ENCODE assay signal across 1 cellular context in the genomic region with DNA sequence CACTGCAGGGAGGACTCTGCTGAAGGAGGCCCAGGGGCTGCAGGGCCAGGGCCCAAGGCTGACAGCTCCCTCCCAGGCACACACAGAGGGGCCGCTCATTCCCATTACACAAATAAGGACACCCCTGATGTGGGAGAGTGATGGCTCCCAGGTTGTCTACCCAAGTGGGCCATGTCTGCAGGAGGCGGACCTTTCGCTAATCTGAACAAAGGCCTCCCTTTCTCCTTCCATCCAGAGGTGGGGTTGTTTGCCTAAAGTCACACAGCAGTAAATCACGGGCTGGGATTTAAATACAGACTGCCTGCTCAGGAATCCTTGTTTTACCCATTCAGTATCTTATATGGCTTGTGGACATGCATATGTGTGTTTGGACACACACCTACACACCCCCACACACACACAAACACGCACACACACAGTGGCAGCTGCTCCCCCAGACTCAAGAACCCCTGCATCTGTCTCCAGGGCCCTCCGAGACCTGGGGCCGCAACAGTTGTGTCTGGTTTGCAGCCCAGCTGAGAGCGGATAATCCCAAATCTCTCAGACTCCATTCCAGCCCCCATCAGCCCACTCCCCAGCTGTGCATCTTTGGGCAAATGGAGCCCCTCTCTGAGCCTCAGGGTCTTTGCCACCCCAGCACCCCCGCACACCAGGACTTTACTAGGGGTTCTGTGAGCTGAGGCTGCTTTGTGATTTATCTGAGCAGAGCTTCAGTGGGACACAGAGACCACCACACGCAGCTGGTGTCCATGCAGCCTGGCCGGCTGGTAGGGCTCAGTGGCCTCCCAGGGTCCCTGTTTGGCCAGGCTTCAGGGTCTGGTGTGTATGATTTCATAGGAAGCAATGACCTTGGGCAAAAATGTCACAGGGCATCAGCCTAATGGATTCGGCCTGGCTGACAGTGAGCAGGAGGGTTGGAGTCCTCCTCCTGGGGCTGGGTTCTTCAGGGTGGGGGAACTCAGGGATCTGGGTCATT.
TF ChIP-seq lines count a peak whose summit lies in the region.

No MANE protein-coding gene starts in this region.

TF ChIP-seq in H1, 55 proteins besides CTCF, POLR2A, EP300 and RAD21:
- TF ChIP-seq TCF12 (IDR thresholded peaks at IDR 0.05; ENCODE audit: low read depth, low read length) (no peak), KDM1A (IDR thresholded peaks at IDR 0.05; ENCODE audit: borderline replicate concordance, low read length) (no peak), CEBPB (IDR thresholded peaks at IDR 0.05; ENCODE audit: low read depth, low read length) (no peak)
